20 cellular contexts compared by ENCODE assay signal in the genomic region with DNA sequence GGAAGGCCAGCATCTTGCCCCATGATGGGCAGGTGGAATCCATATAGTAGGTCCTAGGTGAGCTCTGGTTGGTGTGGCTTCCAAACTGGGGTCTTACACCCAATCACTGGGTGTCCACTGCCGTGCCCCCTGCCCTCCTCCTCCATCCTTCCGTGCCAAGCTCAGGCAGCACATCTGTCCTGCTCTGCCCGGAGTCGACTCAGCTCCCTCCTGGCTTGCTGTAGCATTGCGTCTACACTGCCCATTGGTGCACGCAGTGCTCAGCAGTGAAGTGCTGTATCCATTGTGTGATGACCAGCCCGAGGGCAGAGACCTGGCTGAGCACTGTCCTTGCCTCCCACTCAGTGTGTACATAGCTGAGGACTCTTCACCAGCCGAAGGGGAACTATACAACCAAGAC.
"Had no signal": no experiment of that assay in that cellular context is flagged by ENCODE, and none has a peak within 500 bp of the region (broad histone marks: within the 10 kb centered on the region; RNA-seq: fewer than 3 reads in every experiment).

No MANE protein-coding gene starts in this region.

- H3K27me3 ChIP-seq: sigmoid colon, tibial nerve, uterus had no signal

- H3K4me1 Mint-ChIP-seq: activated CD4-positive, alpha-beta T cell treated with anti-CD3 and anti-CD28 coated beads for 36 hours; activated CD8-positive, alpha-beta memory T cell treated with anti-CD3 and anti-CD28 coated beads, Interleukin-2, amount 10 ng/mL, durations not matched to agents 7 days and 5 days; T-helper 17 cell had no signal

- DNase-seq: activated CD4-positive, alpha-beta memory T cell treated with anti-CD3 and anti-CD28 coated beads for 36 hours; activated CD4-positive, alpha-beta T cell treated with anti-CD3 and anti-CD28 coated beads for 36 hours; activated CD8-positive, alpha-beta memory T cell treated with anti-CD3 and anti-CD28 coated beads, Interleukin-2, amount 10 ng/mL, durations not matched to agents 7 days and 5 days; activated naive CD4-positive, alpha-beta T cell treated with anti-CD3 and anti-CD28 coated beads, Interleukin-2, amount 50 U/mL, for 16 hours; activated T-cell treated with anti-CD3 and anti-CD28 coated beads, Interleukin-2, amount 50 U/mL, for 1 hour; central memory CD4-positive, alpha-beta T cell; cortex of kidney; effector memory CD8-positive, alpha-beta T cell; kidney glomerular epithelial cell; mesendoderm; psoas muscle; sigmoid colon; stimulated activated CD4-positive, alpha-beta T cell treated with anti-CD3 and anti-CD28 coated beads, Interleukin-12 subunit alpha, Interleukin-12 subunit beta, amount 100 ng/mL, for 4 hours; stimulated activated CD4-positive, alpha-beta T cell treated with anti-CD3 and anti-CD28 coated beads, Interleukin-2, amount 100 ng/mL, for 24 hours; T-helper 17 cell; uterus; WERI-Rb-1 had no signal

- H3K9me3 Mint-ChIP-seq: natural killer cell treated with Interleukin-12 subunit alpha and Interleukin-12 subunit beta and Interleukin-15 and Interleukin-18, amount 100 ng/mL, for 72 hours had no signal

- H3K27me3 Mint-ChIP-seq: activated CD4-positive, alpha-beta memory T cell treated with anti-CD3 and anti-CD28 coated beads for 36 hours; activated CD4-positive, alpha-beta T cell treated with anti-CD3 and anti-CD28 coated beads for 36 hours; activated CD8-positive, alpha-beta memory T cell treated with anti-CD3 and anti-CD28 coated beads, Interleukin-2, amount 10 ng/mL, durations not matched to agents 7 days and 5 days; effector memory CD8-positive, alpha-beta T cell; T-helper 17 cell had no signal

- H3K9me3 ChIP-seq: psoas muscle, sigmoid colon, tibial nerve, uterus had no signal

- H3K4me3 ChIP-seq: psoas muscle, sigmoid colon, tibial nerve, uterus had no signal

- H3K4me1 ChIP-seq: psoas muscle, sigmoid colon, uterus had no signal

- ATAC-seq: activated CD4-positive, alpha-beta T cell treated with anti-CD3 and anti-CD28 coated beads for 36 hours; activated CD8-positive, alpha-beta memory T cell treated with anti-CD3 and anti-CD28 coated beads, Interleukin-2, amount 10 ng/mL, durations not matched to agents 7 days and 5 days; effector memory CD8-positive, alpha-beta T cell; natural killer cell treated with Interleukin-12 subunit alpha and Interleukin-12 subunit beta and Interleukin-15 and Interleukin-18, amount 100 ng/mL, for 72 hours; psoas muscle; T-helper 17 cell had no signal

- H3K36me3 ChIP-seq: sigmoid colon, tibial nerve, uterus, WERI-Rb-1 had no signal

- H3K36me3 Mint-ChIP-seq: activated CD4-positive, alpha-beta memory T cell treated with anti-CD3 and anti-CD28 coated beads for 36 hours; activated CD8-positive, alpha-beta memory T cell treated with anti-CD3 and anti-CD28 coated beads, Interleukin-2, amount 10 ng/mL, durations not matched to agents 7 days and 5 days; natural killer cell treated with Interleukin-12 subunit alpha and Interleukin-12 subunit beta and Interleukin-15 and Interleukin-18, amount 100 ng/mL, for 72 hours had no signal

- H3K4me3 Mint-ChIP-seq: activated CD4-positive, alpha-beta memory T cell treated with anti-CD3 and anti-CD28 coated beads for 36 hours; activated CD4-positive, alpha-beta T cell treated with anti-CD3 and anti-CD28 coated beads for 36 hours; activated CD8-positive, alpha-beta memory T cell treated with anti-CD3 and anti-CD28 coated beads, Interleukin-2, amount 10 ng/mL, durations not matched to agents 7 days and 5 days; effector memory CD8-positive, alpha-beta T cell; natural killer cell treated with Interleukin-12 subunit alpha and Interleukin-12 subunit beta and Interleukin-15 and Interleukin-18, amount 100 ng/mL, for 72 hours; T-helper 17 cell had no signal

- H3K27ac Mint-ChIP-seq: activated CD4-positive, alpha-beta memory T cell treated with anti-CD3 and anti-CD28 coated beads for 36 hours; activated CD4-positive, alpha-beta T cell treated with anti-CD3 and anti-CD28 coated beads for 36 hours; activated CD8-positive, alpha-beta memory T cell treated with anti-CD3 and anti-CD28 coated beads, Interleukin-2, amount 10 ng/mL, durations not matched to agents 7 days and 5 days; effector memory CD8-positive, alpha-beta T cell; natural killer cell treated with Interleukin-12 subunit alpha and Interleukin-12 subunit beta and Interleukin-15 and Interleukin-18, amount 100 ng/mL, for 72 hours; T-helper 17 cell had no signal

- H3K27ac ChIP-seq: epithelial cell of prostate, psoas muscle, sigmoid colon, tibial nerve, uterus, WERI-Rb-1 had no signal
